Comparison of ENCODE assay signal across 8 cellular contexts in the genomic region with DNA sequence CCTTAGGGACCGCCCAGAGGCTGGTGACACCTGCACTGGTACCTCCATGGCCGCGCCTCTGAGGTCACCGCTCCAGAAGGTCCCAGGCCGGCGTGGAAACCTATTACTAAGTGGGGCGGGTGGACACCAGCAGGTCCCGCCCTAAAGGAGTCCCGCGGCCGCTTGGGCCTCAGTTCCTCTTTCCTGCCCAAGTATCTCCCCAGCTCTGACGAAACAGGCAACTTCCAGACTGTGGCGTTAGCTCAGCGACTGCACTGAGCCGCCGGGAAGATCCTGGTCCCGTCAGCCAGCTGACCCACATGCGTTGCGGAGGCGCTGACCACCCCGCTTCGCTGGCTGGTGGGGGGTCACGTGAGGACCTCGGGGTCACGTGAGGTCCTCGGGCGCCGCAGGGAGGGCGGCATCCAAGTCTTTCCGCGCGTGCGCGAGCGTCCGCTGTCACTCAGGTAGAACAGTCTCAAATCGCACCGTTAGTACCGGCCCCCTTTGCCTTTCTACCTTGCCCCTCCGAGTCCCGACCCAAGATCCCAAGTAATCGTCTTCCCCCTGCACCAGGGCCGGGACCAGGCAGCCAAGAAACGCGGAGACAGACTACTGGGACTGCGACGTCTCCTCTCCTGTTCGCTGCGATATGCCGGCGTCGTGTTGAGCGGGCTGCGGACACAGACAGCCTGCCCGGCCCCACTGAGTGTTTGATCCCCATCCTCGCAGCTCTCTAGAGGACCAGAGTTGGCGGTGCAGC. TPM values are rescaled to one million over a fixed set of nuclear protein-coding genes. Genes with fewer than 3 reads are reported as not detected.
DNase-seq lines count a peak whose midpoint lies in the region; ATAC-seq and TF ChIP-seq lines count a peak whose summit lies in the region.

No MANE protein-coding gene starts in this region.

- H3K4me1 Mint-ChIP-seq in T-cell, result peaks cover 13 to 19% (median 16%) of the 10 kb centered on the region in 3 donors

- peaks cover 0 to 4% of the 10 kb centered on the region in 2 donors for H3K4me1 ChIP-seq in gastrocnemius medialis

- no peak for TF ChIP-seq POLR2A in NB4 (IDR thresholded peaks at IDR 0.05; ENCODE audit: extremely low read depth, insufficient read length)
- peak; percentile 59 to 67 for TF ChIP-seq POLR2A in gastrocnemius medialis (IDR thresholded peaks at IDR 0.05)

- H3K4me3 ChIP-seq in HFF-Myc (replicated peaks; ENCODE audit: low read depth, low read length) (peak overlapping the region; percentile 38), NB4 (ENCODE audit: low read depth, low read length) (peak overlapping the region; percentile 66), gastrocnemius medialis (peak overlapping the region; percentile 57 to 70 (median 64))

- peak overlapping the region; percentile 88 to 97 (median 93) for H3K4me3 Mint-ChIP-seq in T-cell

- ATAC-seq in T-cell (replicated peaks in 1 of 4) (peak; percentile 88 to 92 (median 92)), gastrocnemius medialis (peak; percentile 93 to 97)

- H3K27me3 Mint-ChIP-seq in T-cell, result no peaks in the 10 kb centered on the region

- H3K9me3 Mint-ChIP-seq in T-cell, result peaks cover 0 to 3% (median 3%) of the 10 kb centered on the region in 3 donors

- peak; percentile 25 for DNase-seq in GM04503 (ENCODE audit: low read depth)
- DNase-seq in HFF-Myc (ENCODE audit: extremely low read depth, low read depth), result no peak
- DNase-seq in NB4 (ENCODE audit: low read depth), result peak; percentile 92
- peak in 33 of 34 experiments; percentile 53 to 88 (median 80) for DNase-seq in T-cell
- peak in 55 of 56 donors; percentile 26 to 90 (median 75) for DNase-seq in amygdala (lab: John Stamatoyannopoulos, UW)
- DNase-seq in hippocampal formation (lab: John Stamatoyannopoulos, UW), result peak; percentile 51 to 86
- DNase-seq in gastrocnemius medialis, result peak; percentile 51 to 82
- no peak for DNase-seq in COLO829 (ENCODE audit: low spot score)

- in situ Hi-C loops in gastrocnemius medialis (cut with MboI; ENCODE audit: low sequenced_read_pairs in 4 of 4), result no loop called here

- intact Hi-C loops in gastrocnemius medialis (cut with DNase I; ENCODE audit: low total_unique reads), result loop anchor here (1.0 kb wide), 2 partner anchors 23 to 53 kb away; a partner anchor contains a TSS

- H3K27ac ChIP-seq in gastrocnemius medialis, result peak overlapping the region; percentile 79 to 89 (median 80)

- CTCF ChIA-PET in T-cell (lab: Charles Lee), result interaction anchor here in 1 of 2 donors (0.7 to 1.8 kb wide), 2 partner anchors 23 to 58 kb away, joined by 4 to 6 read pairs; a partner anchor contains a TSS

- POLR2A ChIA-PET in T-cell (lab: Charles Lee), result interaction anchor here (0.6 to 1.4 kb wide), 10 partner anchors 10 to 689 kb away, joined by 3 to 13 read pairs (median 5); a partner anchor contains a TSS

- H3K27me3 ChIP-seq in gastrocnemius medialis, result no peaks in the 10 kb centered on the region

- peak overlapping the region; percentile 94 to 97 for H3K27ac Mint-ChIP-seq in T-cell

- H3K9me3 ChIP-seq in gastrocnemius medialis, result no peaks in the 10 kb centered on the region

- no peaks in the 10 kb centered on the region for H3K36me3 Mint-ChIP-seq in T-cell

- no peaks in the 10 kb centered on the region for H3K36me3 ChIP-seq in gastrocnemius medialis

- TF ChIP-seq CTCF in HFF-Myc (IDR thresholded peaks at IDR 0.05; ENCODE audit: low read depth, low read length, missing control alignments) (no peak), NB4 (IDR thresholded peaks at IDR 0.05; ENCODE audit: low read depth, low read length) (no peak), gastrocnemius medialis (IDR thresholded peaks at IDR 0.05 in 4 of 5, conservative IDR thresholded peaks at IDR 0.05 in 1 of 5) (no peak)

RNA-seq across cellular contexts. Expression of a gene that starts 53.7 kb away (rescaled TPM):
- total RNA-seq in T-cell (100 to 1,000 TPM in 2 of 5 donors, 10 to 100 TPM in 3; 66.4 to 107 (median 76.0) TPM), gastrocnemius medialis (10 to 100 TPM in 2 of 4 donors, 1 to 10 TPM in 2; 7.7 to 23.3 (median 10.0) TPM)

RNA-seq across cellular contexts. Expression of a gene that starts 58.5 kb away (rescaled TPM):
- under 1 TPM; 0.21 to 0.79 (median 0.70) TPM for total RNA-seq in T-cell
- under 1 TPM; 0.31 to 1.00 (median 0.47) TPM for total RNA-seq in gastrocnemius medialis

Comparison
In these comparisons a context has a peak if more than half of its experiments do, and no peak if none do; other contexts are left out.
1. DNase-seq: peak in GM04503 (single experiment), NB4 (single experiment), T-cell (33 of 34), amygdala (55 of 56), hippocampal formation (2 of 2) and gastrocnemius medialis (2 of 2); none in HFF-Myc (single experiment) and COLO829 (single experiment).
2. Peak in every context shown above with its lines, with median percentiles within 50 percentile points of each other: H3K4me3 ChIP-seq.